28 cellular contexts compared by ENCODE assay signal in the genomic region with DNA sequence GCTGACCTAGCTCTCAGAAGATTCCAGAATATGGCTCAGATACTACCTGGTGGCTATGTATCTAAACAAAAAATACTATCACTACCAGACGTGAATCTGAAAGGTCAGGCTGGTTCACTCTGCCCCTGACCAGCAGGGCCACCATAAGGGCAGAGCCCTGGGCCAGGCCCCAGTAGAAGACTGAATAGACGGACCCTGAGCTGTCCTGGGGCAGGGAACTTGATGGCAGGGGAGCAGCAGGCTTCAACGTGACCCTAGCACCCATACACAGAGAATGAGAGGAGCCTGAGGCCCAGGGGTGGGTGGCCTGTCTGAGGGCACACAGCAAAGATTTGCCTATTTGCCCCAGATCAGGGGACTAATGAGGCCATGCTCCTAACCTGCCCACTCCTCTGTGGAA. TPM values are rescaled to one million over a fixed set of nuclear protein-coding genes. Genes with fewer than 3 reads are reported as not detected.
"Had no signal": no experiment of that assay in that cellular context is flagged by ENCODE, and none has a peak within 500 bp of the region (broad histone marks: within the 10 kb centered on the region; RNA-seq: fewer than 3 reads in every experiment).

No MANE protein-coding gene starts in this region.

- H3K27ac ChIP-seq: body of pancreas, cardiac muscle cell, heart left ventricle, parathyroid adenoma, right atrium auricular region, spleen, testis, upper lobe of left lung had no signal

- H3K27me3 ChIP-seq: body of pancreas, heart left ventricle, right atrium auricular region, spleen, testis, upper lobe of left lung had no signal

- H3K36me3 ChIP-seq: cardiac muscle cell, heart left ventricle, right atrium auricular region, spleen, upper lobe of left lung had no signal

- H3K9ac ChIP-seq: parathyroid adenoma had no signal

- H3K9me3 ChIP-seq: body of pancreas, heart left ventricle, right atrium auricular region, spleen, testis, upper lobe of left lung had no signal

- ATAC-seq: activated CD8-positive, alpha-beta T cell treated with anti-CD3 and anti-CD28 coated beads for 36 hours; activated naive CD4-positive, alpha-beta T cell treated with anti-CD3 and anti-CD28 coated beads, Interleukin-2, amount 50 U/mL, for 72 hours; activated T-cell treated with anti-CD3 and anti-CD28 coated beads, Interleukin-2, amount 50 U/mL, for 4 hours; body of pancreas; effector memory CD8-positive, alpha-beta T cell; heart left ventricle; naive thymus-derived CD8-positive, alpha-beta T cell; stimulated activated naive CD8-positive, alpha-beta T cell treated with anti-CD3 and anti-CD28 coated beads, Interleukin-15, Interleukin-2, amounts not matched to agents 100 U/mL and 50 U/mL, for 24 hours; T-cell had no signal

- H3K4me3 ChIP-seq: body of pancreas, cardiac muscle cell, heart left ventricle, right atrium auricular region, spleen, testis, upper lobe of left lung had no signal

- DNase-seq: activated B cell treated with CpG ODN at 0.5 μM for 24 hours; activated CD4-positive, alpha-beta T cell treated with anti-CD3 and anti-CD28 coated beads, Interleukin-2, amount 50 U/mL, for 1 hour; activated CD8-positive, alpha-beta T cell treated with anti-CD3 and anti-CD28 coated beads for 36 hours; activated naive CD4-positive, alpha-beta T cell; activated T-cell treated with anti-CD3 and anti-CD28 coated beads, Interleukin-2, amount 50 U/mL, for 4 hours; body of pancreas; cerebellar nuclear complex; cortex of kidney; effector memory CD8-positive, alpha-beta T cell; erythroblast; foreskin fibroblast; hypothalamus; immature natural killer cell; kidney; naive thymus-derived CD8-positive, alpha-beta T cell; nucleus accumbens; spleen; stimulated activated CD4-positive, alpha-beta T cell treated with anti-CD3 and anti-CD28 coated beads, Interleukin-2, amount 100 ng/mL, for 48 hours; stimulated activated naive CD8-positive, alpha-beta T cell treated with anti-CD3 and anti-CD28 coated beads, Interleukin-15, Interleukin-2, amounts not matched to agents 100 U/mL and 50 U/mL, for 24 hours; T-cell; testis; upper lobe of left lung had no signal

- H2AFZ ChIP-seq: parathyroid adenoma had no signal

- H3K79me2 ChIP-seq: parathyroid adenoma had no signal

RNA-seq across cellular contexts. Expression of a gene that starts 13.0 kb away (rescaled TPM):
- total RNA-seq: activated B cell treated with CpG ODN at 0.5 μM for 24 hours; activated CD8-positive, alpha-beta T cell treated with anti-CD3 and anti-CD28 coated beads for 36 hours; activated naive CD4-positive, alpha-beta T cell treated with anti-CD3 and anti-CD28 coated beads, Interleukin-2, amount 50 U/mL, for 72 hours; activated T-cell treated with anti-CD3 and anti-CD28 coated beads, Interleukin-2, amount 50 U/mL, for 4 hours; activated T-helper 2 cell treated with anti-CD3 and anti-CD28 coated beads, Interferon-gamma antibody, Interleukin-2, Interleukin-4, amounts not matched to agents 10 μg/mL and 5 μg/mL and 100 μg/mL, durations not matched to agents 14 hours and 24 hours and 36 hours; body of pancreas; heart left ventricle; kidney; naive thymus-derived CD8-positive, alpha-beta T cell; right atrium auricular region; spleen; T-cell had no signal
